In the genomic region with DNA sequence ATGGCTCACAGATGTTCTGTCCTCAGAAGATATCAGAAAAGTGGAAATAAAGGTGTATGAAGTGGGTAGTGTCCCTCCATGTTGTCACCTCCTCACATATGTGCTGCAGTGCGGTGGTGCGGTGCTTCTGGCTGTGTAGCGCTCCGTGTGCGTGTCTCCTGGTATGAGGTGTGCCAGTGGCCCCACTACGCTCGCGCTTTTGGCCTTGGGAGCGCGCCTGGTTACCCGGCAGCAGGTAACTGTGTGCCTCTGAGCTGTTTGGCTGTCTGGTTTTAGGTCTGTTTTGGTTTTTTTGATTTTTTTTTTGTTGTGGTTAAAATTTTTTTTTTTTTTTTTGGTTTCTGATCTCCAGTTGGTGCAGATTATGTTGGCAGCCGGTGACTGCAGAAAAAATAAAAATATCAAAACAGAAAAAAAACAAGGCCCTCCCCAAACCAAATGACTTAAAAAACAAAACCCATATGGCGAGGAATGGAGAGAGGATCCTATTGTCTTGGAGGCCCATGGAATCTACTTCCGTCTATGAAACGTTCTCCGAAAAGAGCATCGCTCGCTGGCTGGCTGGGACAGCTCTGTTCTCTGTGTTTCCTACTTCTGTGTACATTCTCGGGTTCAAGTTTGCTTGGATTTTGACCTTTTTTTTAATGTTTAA, we compare ENCODE assay signal across 14 cellular contexts. TPM values are rescaled to one million over a fixed set of nuclear protein-coding genes. Genes with fewer than 3 reads are reported as not detected.
A peak's percentile ranks its signal among the peaks of the same experiment; 100 is the strongest.
DNase-seq lines count a peak whose midpoint lies in the region; ATAC-seq and TF ChIP-seq lines count a peak whose summit lies in the region.
"Had no signal": no experiment of that assay in that cellular context is flagged by ENCODE, and none has a peak within 500 bp of the region (broad histone marks: within the 10 kb centered on the region; RNA-seq: fewer than 3 reads in every experiment).

No MANE protein-coding gene starts in this region.

- H3K36me3 ChIP-seq in Caco-2 (ENCODE audit: control insufficient read depth, insufficient read depth, low read length) (peaks cover 37% of the 10 kb centered on the region), upper lobe of right lung (peaks cover 100% of the 10 kb centered on the region)

- H3K36me3 Mint-ChIP-seq in Caco-2 (ENCODE audit: insufficient read depth, unreplicated experiment) (peaks cover 100% of the 10 kb centered on the region), natural killer cell (peaks cover 34% of the 10 kb centered on the region)
- peaks cover 70% of the 10 kb centered on the region for H3K36me3 Mint-ChIP-seq in T-helper 1 cell treated with Interleukin-12 subunit alpha and Interleukin-12 subunit beta and Interleukin-4 antibody, amounts not matched to agents 30 μg/mL and 1 μg/mL, for 36 hours (ENCODE audit: low read depth)
- H3K36me3 Mint-ChIP-seq in activated naive CD4-positive, alpha-beta T cell treated with anti-CD3 and anti-CD28 coated beads, Interleukin-2, amount 10 ng/mL, durations not matched to agents 7 days and 5 days = peaks cover 85% of the 10 kb centered on the region

- intact Hi-C loops in Caco-2 (cut with micrococcal nuclease; ENCODE audit: unreplicated experiment) (no loop called here), natural killer cell (cut with micrococcal nuclease) (no loop called here), upper lobe of right lung (cut with DNase I) (no loop called here)

- no peak for DNase-seq in Caco-2
- peak; percentile 70 for DNase-seq in activated naive CD4-positive, alpha-beta T cell treated with anti-CD3 and anti-CD28 coated beads, Interleukin-2, amount 10 ng/mL, durations not matched to agents 7 days and 5 days
- DNase-seq in natural killer cell = no peak
- DNase-seq in upper lobe of right lung = no peak
- DNase-seq in amygdala (lab: John Stamatoyannopoulos, UW) = no peak
- no peak for DNase-seq in NCI-H146 (lab: John Stamatoyannopoulos, UW)
- no peak for DNase-seq in HCEC 1CT
- DNase-seq: anterior cingulate cortex, DMS79, IMR-90, left cardiac atrium had no signal

- H3K27me3 ChIP-seq in Caco-2 (replicated peaks; ENCODE audit: control insufficient read depth, insufficient read depth, low read length) (no peaks in the 10 kb centered on the region), upper lobe of right lung (no peaks in the 10 kb centered on the region)
- H3K27me3 ChIP-seq: right atrium auricular region had no signal

- peak in 1 of 3 donors; percentile 14 for ATAC-seq in natural killer cell
- ATAC-seq in upper lobe of right lung = no peak

- BruUV-seq in Caco-2 (replicated peaks; lab: Mats Ljungman, UMichigan) = no TSS peak

- H3K4me1 ChIP-seq in Caco-2 (peaks cover 29% of the 10 kb centered on the region), upper lobe of right lung (peaks cover 14% of the 10 kb centered on the region)

- no peaks in the 10 kb centered on the region for H3K9me3 ChIP-seq in Caco-2
- no peaks in the 10 kb centered on the region for H3K9me3 ChIP-seq in upper lobe of right lung
- H3K9me3 ChIP-seq: right atrium auricular region had no signal

- CTCF ChIA-PET in Caco-2 (lab: Charles Lee) = no interaction called here
- CTCF ChIA-PET in activated naive CD4-positive, alpha-beta T cell treated with anti-CD3 and anti-CD28 coated beads, Interleukin-2, amount 10 ng/mL, durations not matched to agents 7 days and 5 days (lab: Charles Lee) = interaction anchor here (0.8 to 1.5 kb wide), 9 partner anchors 10 to 439 kb away, joined by 3 to 5 read pairs (median 3); a partner anchor contains a TSS

- no peak for TF ChIP-seq CTCF in Caco-2 (IDR thresholded peaks at IDR 0.05; ENCODE audit: insufficient read depth in 1 of 2, low read depth in 1 of 2, low read length in 1 of 2, severe bottlenecking in 1 of 2, unreplicated experiment in 1 of 2)
- no peak for TF ChIP-seq CTCF in natural killer cell (IDR thresholded peaks at IDR 0.05)
- no peak for TF ChIP-seq CTCF in upper lobe of right lung (IDR thresholded peaks at IDR 0.05)

- peaks cover 39% of the 10 kb centered on the region for H3K4me1 Mint-ChIP-seq in Caco-2 (ENCODE audit: low read depth, unreplicated experiment)
- peaks cover 56% of the 10 kb centered on the region for H3K4me1 Mint-ChIP-seq in T-helper 1 cell treated with Interleukin-12 subunit alpha and Interleukin-12 subunit beta and Interleukin-4 antibody, amounts not matched to agents 30 μg/mL and 1 μg/mL, for 36 hours (ENCODE audit: low read depth)
- H3K4me1 Mint-ChIP-seq in activated naive CD4-positive, alpha-beta T cell treated with anti-CD3 and anti-CD28 coated beads, Interleukin-2, amount 10 ng/mL, durations not matched to agents 7 days and 5 days = peaks cover 66% of the 10 kb centered on the region
- peaks cover 47 to 67% of the 10 kb centered on the region in 2 donors for H3K4me1 Mint-ChIP-seq in natural killer cell

- no peaks in the 10 kb centered on the region for H3K27me3 Mint-ChIP-seq in Caco-2 (ENCODE audit: insufficient read depth, unreplicated experiment)
- H3K27me3 Mint-ChIP-seq in T-helper 1 cell treated with Interleukin-12 subunit alpha and Interleukin-12 subunit beta and Interleukin-4 antibody, amounts not matched to agents 30 μg/mL and 1 μg/mL, for 36 hours (ENCODE audit: low read depth) = no peaks in the 10 kb centered on the region
- H3K27me3 Mint-ChIP-seq in activated naive CD4-positive, alpha-beta T cell treated with anti-CD3 and anti-CD28 coated beads, Interleukin-2, amount 10 ng/mL, durations not matched to agents 7 days and 5 days = peaks cover 4% of the 10 kb centered on the region
- no peaks in the 10 kb centered on the region for H3K27me3 Mint-ChIP-seq in natural killer cell (ENCODE audit: low read depth in 2 of 2)

- H3K27ac ChIP-seq in upper lobe of right lung = no peak overlapping the region
- H3K27ac ChIP-seq: right atrium auricular region had no signal

- POLR2A ChIA-PET in Caco-2 (lab: Charles Lee) = interaction anchor here (0.6 kb wide), 1 partner anchor 107 kb away, joined by 4 read pairs; no protein-coding TSS in a partner anchor

- H3K27ac Mint-ChIP-seq in Caco-2 (ENCODE audit: unreplicated experiment) = peak overlapping the region; percentile 1
- peak overlapping the region; percentile 92 for H3K27ac Mint-ChIP-seq in T-helper 1 cell treated with Interleukin-12 subunit alpha and Interleukin-12 subunit beta and Interleukin-4 antibody, amounts not matched to agents 30 μg/mL and 1 μg/mL, for 36 hours
- peak overlapping the region; percentile 90 for H3K27ac Mint-ChIP-seq in activated naive CD4-positive, alpha-beta T cell treated with anti-CD3 and anti-CD28 coated beads, Interleukin-2, amount 10 ng/mL, durations not matched to agents 7 days and 5 days
- H3K27ac Mint-ChIP-seq in natural killer cell = peak overlapping the region; percentile 67 to 99

- H3K9me3 Mint-ChIP-seq in Caco-2 (ENCODE audit: unreplicated experiment) (no peaks in the 10 kb centered on the region), natural killer cell (no peaks in the 10 kb centered on the region)
- H3K9me3 Mint-ChIP-seq in T-helper 1 cell treated with Interleukin-12 subunit alpha and Interleukin-12 subunit beta and Interleukin-4 antibody, amounts not matched to agents 30 μg/mL and 1 μg/mL, for 36 hours = no peaks in the 10 kb centered on the region
- no peaks in the 10 kb centered on the region for H3K9me3 Mint-ChIP-seq in activated naive CD4-positive, alpha-beta T cell treated with anti-CD3 and anti-CD28 coated beads, Interleukin-2, amount 10 ng/mL, durations not matched to agents 7 days and 5 days

- no peak overlapping the region for H3K4me3 ChIP-seq in Caco-2 (ENCODE audit: low read depth, low read length)
- no peak overlapping the region for H3K4me3 ChIP-seq in upper lobe of right lung
- H3K4me3 ChIP-seq: right atrium auricular region had no signal

- H3K4me3 Mint-ChIP-seq in Caco-2 (ENCODE audit: unreplicated experiment) (no peak overlapping the region), natural killer cell (peak overlapping the region; percentile 78)
- peak overlapping the region; percentile 85 for H3K4me3 Mint-ChIP-seq in T-helper 1 cell treated with Interleukin-12 subunit alpha and Interleukin-12 subunit beta and Interleukin-4 antibody, amounts not matched to agents 30 μg/mL and 1 μg/mL, for 36 hours
- H3K4me3 Mint-ChIP-seq in activated naive CD4-positive, alpha-beta T cell treated with anti-CD3 and anti-CD28 coated beads, Interleukin-2, amount 10 ng/mL, durations not matched to agents 7 days and 5 days = peak overlapping the region; percentile 61

RNA-seq across cellular contexts. Expression of a gene that starts 7.9 kb away (rescaled TPM):
- total RNA-seq in Caco-2 (2022) (443 and 446 TPM in 2 replicates), natural killer cell (100 to 1,000 TPM; 636 to 800 (median 702) TPM), upper lobe of right lung (248 TPM)

RNA-seq across cellular contexts. Expression of a gene that starts 10.3 kb away (rescaled TPM):
- total RNA-seq in Caco-2 (2022) (150 and 163 TPM in 2 replicates), natural killer cell (100 to 1,000 TPM; 114 to 145 (median 119) TPM), upper lobe of right lung (210 TPM)

RNA-seq across cellular contexts. Expression of a gene that starts 29.2 kb away (rescaled TPM):
- total RNA-seq in Caco-2 (2022) = 1.6 and 2.2 TPM in 2 replicates
- total RNA-seq in natural killer cell = 1 to 10 TPM; 4.2 to 4.8 (median 4.6) TPM
- total RNA-seq in upper lobe of right lung = 3.7 TPM
- total RNA-seq: IMR-90 had no signal

RNA-seq across cellular contexts. Expression of a gene that starts 36.2 kb away (rescaled TPM):
- 1.5 and 1.9 TPM in 2 replicates for total RNA-seq in Caco-2 (2022)
- 10 to 100 TPM; 59.7 to 65.6 (median 59.7) TPM for total RNA-seq in natural killer cell
- total RNA-seq in upper lobe of right lung = 12.0 TPM

RNA-seq across cellular contexts. Expression of a gene that starts 52.9 kb away (rescaled TPM):
- not detected in 2 replicates for total RNA-seq in Caco-2 (2022)
- not detected for total RNA-seq in natural killer cell
- 3.2 TPM for total RNA-seq in upper lobe of right lung
- total RNA-seq: IMR-90; left cardiac atrium; T-helper 1 cell treated with Interleukin-12 subunit alpha and Interleukin-12 subunit beta and Interleukin-4 antibody, amounts not matched to agents 30 ng/mL and 1 ng/mL, for 36 hours had no signal

Comparison
In these comparisons a context has a peak if more than half of its experiments do, and no peak if none do; other contexts are left out.
1. H3K27ac Mint-ChIP-seq: peak in every context shown above with its lines; median percentile 92 in T-helper 1 cell treated with Interleukin-12 subunit alpha and Interleukin-12 subunit beta and Interleukin-4 antibody, amounts not matched to agents 30 μg/mL and 1 μg/mL, for 36 hours; 90 in activated naive CD4-positive, alpha-beta T cell treated with anti-CD3 and anti-CD28 coated beads, Interleukin-2, amount 10 ng/mL, durations not matched to agents 7 days and 5 days; 83 in natural killer cell; 1 in Caco-2.